Comparison of ENCODE assay signal across 10 cellular contexts in the genomic region with DNA sequence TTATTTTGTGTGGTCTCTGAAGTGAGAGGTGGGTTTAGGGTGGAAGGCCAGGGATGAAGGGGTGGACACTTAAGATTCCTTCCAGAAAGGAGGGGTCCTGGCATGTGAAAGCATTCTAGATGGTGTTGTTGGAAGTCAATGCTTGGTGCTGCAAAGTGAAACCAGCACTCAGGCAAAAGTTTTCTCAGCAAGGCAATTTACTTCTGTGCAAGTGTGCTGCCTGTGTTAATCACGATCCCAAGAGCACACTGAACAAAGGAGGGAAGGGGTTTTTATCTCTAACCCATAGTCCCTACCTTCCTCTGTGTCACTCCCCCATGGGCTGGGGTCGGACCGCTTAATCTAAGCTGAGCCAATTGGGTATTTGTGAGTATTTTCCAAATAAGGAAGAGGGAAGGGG. TPM values are rescaled to one million over a fixed set of nuclear protein-coding genes. Genes with fewer than 3 reads are reported as not detected.
A peak's percentile ranks its signal among the peaks of the same experiment; 100 is the strongest.
DNase-seq lines count a peak whose midpoint lies in the region; ATAC-seq and TF ChIP-seq lines count a peak whose summit lies in the region.
"Had no signal": no experiment of that assay in that cellular context is flagged by ENCODE, and none has a peak within 500 bp of the region (broad histone marks: within the 10 kb centered on the region; RNA-seq: fewer than 3 reads in every experiment).

No MANE protein-coding gene starts in this region.

- 83% methylated on average over 3 of the region's 3 CpGs for WGBS in prostate gland

- H3K36me3 Mint-ChIP-seq in activated CD4-positive, alpha-beta T cell treated with anti-CD3 and anti-CD28 coated beads for 36 hours (ENCODE audit: low read depth), result peaks cover 63% of the 10 kb centered on the region
- H3K36me3 Mint-ChIP-seq in glutamatergic neuron (ENCODE audit: unreplicated experiment), result peaks cover 54% of the 10 kb centered on the region
- H3K36me3 Mint-ChIP-seq in stimulated activated effector memory CD8-positive, alpha-beta T cell treated with anti-CD3 and anti-CD28 coated beads, Interleukin-12 subunit alpha, Interleukin-12 subunit beta, amount 100 ng/mL, for 72 hours, result peaks cover 65% of the 10 kb centered on the region

- peaks cover 53% of the 10 kb centered on the region for H3K9me3 Mint-ChIP-seq in activated CD4-positive, alpha-beta T cell treated with anti-CD3 and anti-CD28 coated beads for 36 hours (ENCODE audit: low read depth)
- peaks cover 48% of the 10 kb centered on the region for H3K9me3 Mint-ChIP-seq in glutamatergic neuron (ENCODE audit: unreplicated experiment)
- H3K9me3 Mint-ChIP-seq in stimulated activated effector memory CD8-positive, alpha-beta T cell treated with anti-CD3 and anti-CD28 coated beads, Interleukin-12 subunit alpha, Interleukin-12 subunit beta, amount 100 ng/mL, for 72 hours, result peaks cover 53% of the 10 kb centered on the region

- peaks cover 7% of the 10 kb centered on the region for H3K9me3 ChIP-seq in prostate gland

- H3K27me3 ChIP-seq in prostate gland (replicated peaks; ENCODE audit: insufficient read depth), result no peaks in the 10 kb centered on the region
- H3K27me3 ChIP-seq: body of pancreas had no signal

- peaks cover 19% of the 10 kb centered on the region for H3K4me1 Mint-ChIP-seq in activated CD4-positive, alpha-beta T cell treated with anti-CD3 and anti-CD28 coated beads for 36 hours
- peaks cover 10% of the 10 kb centered on the region for H3K4me1 Mint-ChIP-seq in glutamatergic neuron (ENCODE audit: low read depth, unreplicated experiment)
- peaks cover 40% of the 10 kb centered on the region for H3K4me1 Mint-ChIP-seq in stimulated activated effector memory CD8-positive, alpha-beta T cell treated with anti-CD3 and anti-CD28 coated beads, Interleukin-12 subunit alpha, Interleukin-12 subunit beta, amount 100 ng/mL, for 72 hours

- no peak for TF ChIP-seq POLR2A in prostate gland (IDR thresholded peaks at IDR 0.05)

- H3K27ac ChIP-seq in prostate gland, result no peak overlapping the region

- TF ChIP-seq CTCF in WI38 (IDR thresholded peaks at IDR 0.05; ENCODE audit: low read depth, low read length) (no peak), glutamatergic neuron (IDR thresholded peaks at IDR 0.05; ENCODE audit: partially characterized antibody, unreplicated experiment) (no peak), prostate gland (IDR thresholded peaks at IDR 0.05) (no peak)

- POLR2A ChIA-PET in activated CD4-positive, alpha-beta T cell treated with anti-CD3 and anti-CD28 coated beads for 36 hours (lab: Charles Lee), result no interaction called here

- peaks cover 16 to 18% of the 10 kb centered on the region in 2 donors for H3K36me3 ChIP-seq in prostate gland

- H3K4me3 ChIP-seq in WI38 (ENCODE audit: low read depth, low read length), result peak overlapping the region; percentile 99
- peak overlapping the region in 1 of 2 donors; percentile 93 for H3K4me3 ChIP-seq in prostate gland

- intact Hi-C loops in activated CD4-positive, alpha-beta T cell treated with anti-CD3 and anti-CD28 coated beads for 36 hours (cut with DNase I, micrococcal nuclease), result no loop called here
- intact Hi-C loops in left colon (cut with DNase I, micrococcal nuclease), result no loop called here
- intact Hi-C loops in prostate gland (cut with DNase I), result no loop called here

- no peak for DNase-seq in activated CD4-positive, alpha-beta T cell treated with anti-CD3 and anti-CD28 coated beads for 36 hours
- no peak for DNase-seq in activated CD4-positive, alpha-beta T cell treated with anti-CD3 and anti-CD28 coated beads, Interleukin-2, amount 50 U/mL, for 4 hours
- DNase-seq in glutamatergic neuron (no peak), left colon (no peak), prostate gland (ENCODE audit: low spot score) (no peak)
- DNase-seq in stimulated activated effector memory CD8-positive, alpha-beta T cell treated with anti-CD3 and anti-CD28 coated beads, Interleukin-12 subunit alpha, Interleukin-12 subunit beta, amount 100 ng/mL, for 72 hours (ENCODE audit: low spot score in 2 of 2), result no peak
- DNase-seq: body of pancreas, mucosa of descending colon had no signal

- CTCF ChIA-PET in activated CD4-positive, alpha-beta T cell treated with anti-CD3 and anti-CD28 coated beads for 36 hours (lab: Charles Lee), result interaction anchor here (0.5 kb wide), 1 partner anchor 254 kb away, joined by 4 read pairs; no protein-coding TSS in a partner anchor

- H3K27me3 Mint-ChIP-seq in activated CD4-positive, alpha-beta T cell treated with anti-CD3 and anti-CD28 coated beads for 36 hours, result no peaks in the 10 kb centered on the region
- peaks cover 6% of the 10 kb centered on the region for H3K27me3 Mint-ChIP-seq in glutamatergic neuron (ENCODE audit: unreplicated experiment)

- no peaks in the 10 kb centered on the region for H3K4me1 ChIP-seq in prostate gland (replicated peaks)

- peak overlapping the region; percentile 79 for H3K27ac Mint-ChIP-seq in activated CD4-positive, alpha-beta T cell treated with anti-CD3 and anti-CD28 coated beads for 36 hours
- peak overlapping the region; percentile 92 for H3K27ac Mint-ChIP-seq in glutamatergic neuron (ENCODE audit: unreplicated experiment)
- peak overlapping the region; percentile 81 for H3K27ac Mint-ChIP-seq in stimulated activated effector memory CD8-positive, alpha-beta T cell treated with anti-CD3 and anti-CD28 coated beads, Interleukin-12 subunit alpha, Interleukin-12 subunit beta, amount 100 ng/mL, for 72 hours

- no peak for ATAC-seq in activated CD4-positive, alpha-beta T cell treated with anti-CD3 and anti-CD28 coated beads for 36 hours
- no peak for ATAC-seq in stimulated activated effector memory CD8-positive, alpha-beta T cell treated with anti-CD3 and anti-CD28 coated beads, Interleukin-12 subunit alpha, Interleukin-12 subunit beta, amount 100 ng/mL, for 72 hours
- ATAC-seq in GM21576 (IDR thresholded peaks at IDR 0.05; ENCODE audit: unreplicated experiment) (no peak), left colon (no peak)
- ATAC-seq: body of pancreas, mucosa of descending colon had no signal

- peak overlapping the region; percentile 89 for H3K4me3 Mint-ChIP-seq in activated CD4-positive, alpha-beta T cell treated with anti-CD3 and anti-CD28 coated beads for 36 hours
- H3K4me3 Mint-ChIP-seq in glutamatergic neuron (ENCODE audit: unreplicated experiment), result peak overlapping the region; percentile 98
- peak overlapping the region; percentile 90 for H3K4me3 Mint-ChIP-seq in stimulated activated effector memory CD8-positive, alpha-beta T cell treated with anti-CD3 and anti-CD28 coated beads, Interleukin-12 subunit alpha, Interleukin-12 subunit beta, amount 100 ng/mL, for 72 hours

RNA-seq across cellular contexts. Expression of a gene that starts 1.3 kb away (rescaled TPM):
- total RNA-seq in activated CD4-positive, alpha-beta T cell treated with anti-CD3 and anti-CD28 coated beads for 36 hours, result 1 to 10 TPM; 7.6 to 9.7 TPM
- 41.2 TPM for total RNA-seq in glutamatergic neuron (ENCODE audit: unreplicated experiment)
- total RNA-seq in left colon, result 1 to 10 TPM; 7.4 to 9.0 TPM
- 10 to 100 TPM; 18.3 to 25.8 TPM for total RNA-seq in prostate gland

RNA-seq across cellular contexts. Expression of a gene that starts 15.7 kb away (rescaled TPM):
- total RNA-seq in activated CD4-positive, alpha-beta T cell treated with anti-CD3 and anti-CD28 coated beads for 36 hours, result 1 to 10 TPM; 7.1 to 7.2 TPM
- total RNA-seq in glutamatergic neuron (ENCODE audit: unreplicated experiment), result 4.6 TPM
- 1 to 10 TPM; 1.2 to 1.7 TPM for total RNA-seq in left colon
- total RNA-seq in prostate gland, result 1 to 10 TPM; 1.5 to 7.4 TPM

RNA-seq across cellular contexts. Expression of a gene that starts 17.6 kb away (rescaled TPM):
- 1 to 10 TPM; 8.9 to 9.5 TPM for total RNA-seq in activated CD4-positive, alpha-beta T cell treated with anti-CD3 and anti-CD28 coated beads for 36 hours
- total RNA-seq in glutamatergic neuron (ENCODE audit: unreplicated experiment) (29.5 TPM), left colon (1 to 10 TPM; 7.4 to 9.9 TPM), prostate gland (10 to 100 TPM in 1 of 2 donors, 1 to 10 TPM in 1; 8.9 to 23.3 TPM)

RNA-seq across cellular contexts. Expression of a gene that starts 31.4 kb away (rescaled TPM):
- 1 to 10 TPM; 4.6 to 5.3 TPM for total RNA-seq in activated CD4-positive, alpha-beta T cell treated with anti-CD3 and anti-CD28 coated beads for 36 hours
- 21.5 TPM for total RNA-seq in glutamatergic neuron (ENCODE audit: unreplicated experiment)
- 1 to 10 TPM in 1 of 2 donors, under 1 TPM in 1; 0.95 to 1.5 TPM for total RNA-seq in left colon
- total RNA-seq in prostate gland, result 1 to 10 TPM; 5.3 to 8.5 TPM

RNA-seq across cellular contexts. Expression of a gene that starts 36.6 kb away (rescaled TPM):
- total RNA-seq in activated CD4-positive, alpha-beta T cell treated with anti-CD3 and anti-CD28 coated beads for 36 hours, result 1 to 10 TPM; 3.3 to 3.7 TPM
- total RNA-seq in glutamatergic neuron (ENCODE audit: unreplicated experiment) (11.2 TPM), left colon (1 to 10 TPM; 2.0 to 3.2 TPM), prostate gland (1 to 10 TPM; 4.8 to 5.6 TPM)
